ENCODE assay signal across 8 cellular contexts in the genomic region with DNA sequence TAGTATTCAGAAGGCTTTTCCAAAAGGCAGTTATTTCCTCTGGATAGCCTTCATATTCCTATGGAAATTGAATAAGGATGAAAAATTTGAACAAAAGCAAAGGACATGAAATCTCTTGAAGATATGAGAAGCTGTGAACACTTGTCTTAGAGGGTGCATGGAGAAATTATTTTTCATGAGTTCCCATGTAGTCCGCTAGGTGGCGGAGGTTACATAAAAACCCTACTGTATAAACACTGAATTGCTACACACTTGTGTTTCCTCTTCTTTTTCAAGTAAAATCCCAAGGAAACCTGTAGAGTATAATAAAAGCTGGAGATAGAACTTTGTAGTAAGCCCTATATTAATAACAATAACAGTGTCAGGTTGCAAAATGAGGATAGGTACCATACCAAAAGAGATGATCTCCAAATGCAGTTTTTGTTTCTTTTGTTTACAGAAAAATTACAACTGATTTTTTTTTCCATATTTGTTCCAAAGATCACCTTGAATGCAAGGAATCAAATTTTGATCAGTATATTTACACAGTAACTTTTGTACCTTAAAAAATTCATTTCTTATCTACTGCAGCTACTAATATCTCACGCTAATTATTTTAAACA.
DNase-seq lines count a peak whose midpoint lies in the region; ATAC-seq lines count a peak whose summit lies in the region.

No MANE protein-coding gene starts in this region.

- no peaks in the 10 kb centered on the region for H3K36me3 Mint-ChIP-seq in activated naive CD4-positive, alpha-beta T cell treated with anti-CD3 and anti-CD28 coated beads, Interleukin-2, amount 50 U/mL, for 24 hours
- no peaks in the 10 kb centered on the region for H3K36me3 Mint-ChIP-seq in stimulated activated naive CD8-positive, alpha-beta T cell treated with anti-CD3 and anti-CD28 coated beads, Interleukin-15, Interleukin-2, amounts not matched to agents 100 ng/mL and 50 ng/mL, for 24 hours (ENCODE audit: low read depth)

- H3K27ac Mint-ChIP-seq in activated naive CD4-positive, alpha-beta T cell treated with anti-CD3 and anti-CD28 coated beads, Interleukin-2, amount 50 U/mL, for 24 hours = peak overlapping the region; percentile 73
- no peak overlapping the region for H3K27ac Mint-ChIP-seq in stimulated activated naive CD8-positive, alpha-beta T cell treated with anti-CD3 and anti-CD28 coated beads, Interleukin-15, Interleukin-2, amounts not matched to agents 100 ng/mL and 50 ng/mL, for 24 hours

- H3K4me3 Mint-ChIP-seq in activated naive CD4-positive, alpha-beta T cell treated with anti-CD3 and anti-CD28 coated beads, Interleukin-2, amount 50 U/mL, for 24 hours = peak overlapping the region; percentile 73
- peak overlapping the region; percentile 60 for H3K4me3 Mint-ChIP-seq in stimulated activated naive CD8-positive, alpha-beta T cell treated with anti-CD3 and anti-CD28 coated beads, Interleukin-15, Interleukin-2, amounts not matched to agents 100 ng/mL and 50 ng/mL, for 24 hours

- H3K9me3 Mint-ChIP-seq in activated naive CD4-positive, alpha-beta T cell treated with anti-CD3 and anti-CD28 coated beads, Interleukin-2, amount 50 U/mL, for 24 hours = no peaks in the 10 kb centered on the region
- H3K9me3 Mint-ChIP-seq in stimulated activated naive CD8-positive, alpha-beta T cell treated with anti-CD3 and anti-CD28 coated beads, Interleukin-15, Interleukin-2, amounts not matched to agents 100 ng/mL and 50 ng/mL, for 24 hours = no peaks in the 10 kb centered on the region

- peak; percentile 1 to 66 (median 60) for DNase-seq in NCI-H1417 (lab: John Stamatoyannopoulos, UW)
- DNase-seq in NCI-H1417 treated with DMSO at 0.1 percent for 48 hours (lab: John Stamatoyannopoulos, UW) = no peak
- peak; percentile 7 to 26 for DNase-seq in NCI-H187 (lab: John Stamatoyannopoulos, UW)
- peak; percentile 28 for DNase-seq in hepatic stellate cell (ENCODE audit: low spot score)

- peaks cover 11% of the 10 kb centered on the region for H3K4me1 Mint-ChIP-seq in activated naive CD4-positive, alpha-beta T cell treated with anti-CD3 and anti-CD28 coated beads, Interleukin-2, amount 50 U/mL, for 24 hours
- no peaks in the 10 kb centered on the region for H3K4me1 Mint-ChIP-seq in stimulated activated naive CD8-positive, alpha-beta T cell treated with anti-CD3 and anti-CD28 coated beads, Interleukin-15, Interleukin-2, amounts not matched to agents 100 ng/mL and 50 ng/mL, for 24 hours (ENCODE audit: low read depth)

- peaks cover 13% of the 10 kb centered on the region for H3K27me3 Mint-ChIP-seq in activated naive CD4-positive, alpha-beta T cell treated with anti-CD3 and anti-CD28 coated beads, Interleukin-2, amount 50 U/mL, for 24 hours
- H3K27me3 Mint-ChIP-seq in stimulated activated naive CD8-positive, alpha-beta T cell treated with anti-CD3 and anti-CD28 coated beads, Interleukin-15, Interleukin-2, amounts not matched to agents 100 ng/mL and 50 ng/mL, for 24 hours = peaks cover 32% of the 10 kb centered on the region

- ATAC-seq in GM19328 (IDR thresholded peaks at IDR 0.05; ENCODE audit: unreplicated experiment) (peak; percentile 55), GM21423 (IDR thresholded peaks at IDR 0.05; ENCODE audit: unreplicated experiment) (no peak)
